In genomic region chrX:69615779-69616519, GRCh38 we compare ENCODE assay signal across 8 cellular contexts. TPM values are rescaled to one million over a fixed set of nuclear protein-coding genes. Genes with fewer than 3 reads are reported as not detected.
A peak's percentile ranks its signal among the peaks of the same experiment; 100 is the strongest.
DNase-seq lines count a peak whose midpoint lies in the region; ATAC-seq lines count a peak whose summit lies in the region.

Gene EDA, plus strand, starts transcription at chrX:69616113.

- CTCF ChIA-PET in naive thymus-derived CD4-positive, alpha-beta T cell (lab: Charles Lee) = no interaction called here

- no peaks in the 10 kb centered on the region for H3K36me3 ChIP-seq in naive thymus-derived CD4-positive, alpha-beta T cell (ENCODE audit: control insufficient read depth in 2 of 3, insufficient read depth in 3 of 3, low read length in 3 of 3)

- H3K36me3 Mint-ChIP-seq in naive thymus-derived CD4-positive, alpha-beta T cell = no peaks in the 10 kb centered on the region

- ATAC-seq in GM18511 (IDR thresholded peaks at IDR 0.05; ENCODE audit: unreplicated experiment) (peak; percentile 68), HG03342 (IDR thresholded peaks at IDR 0.05; ENCODE audit: unreplicated experiment) (peak; percentile 58), GM19455 (IDR thresholded peaks at IDR 0.05; ENCODE audit: unreplicated experiment) (no peak)
- ATAC-seq in naive thymus-derived CD4-positive, alpha-beta T cell = peak; percentile 97

- H3K27me3 ChIP-seq in naive thymus-derived CD4-positive, alpha-beta T cell (ENCODE audit: control insufficient read depth in 2 of 2, insufficient read depth in 2 of 2, low read length in 2 of 2) = no peaks in the 10 kb centered on the region

- POLR2A ChIA-PET in naive thymus-derived CD4-positive, alpha-beta T cell (lab: Charles Lee) = no interaction called here

- DNase-seq in RPMI7951 (ENCODE audit: low read depth) (peak; percentile 78), activated gamma-delta T cell (lab: John Stamatoyannopoulos, UW) (peak; percentile 19), fibroblast of the conjunctiva (ENCODE audit: low read depth) (peak; percentile 58)
- DNase-seq in naive thymus-derived CD4-positive, alpha-beta T cell = peak; percentile 26 to 79 (median 51)
- peak; percentile 43 to 47 for DNase-seq in stimulated activated CD8-positive, alpha-beta memory T cell treated with anti-CD3 and anti-CD28 coated beads, Interleukin-7, amount 100 ng/mL, for 48 hours (ENCODE audit: extremely low read depth in 1 of 2, low read depth in 1 of 2)

- H3K27me3 Mint-ChIP-seq in naive thymus-derived CD4-positive, alpha-beta T cell = peaks cover 0 to 19% (median 0%) of the 10 kb centered on the region in 5 donors

- H3K9me3 ChIP-seq in naive thymus-derived CD4-positive, alpha-beta T cell (ENCODE audit: control insufficient read depth in 2 of 3, low read length in 3 of 3) = no peaks in the 10 kb centered on the region

- H3K9me3 Mint-ChIP-seq in naive thymus-derived CD4-positive, alpha-beta T cell = no peaks in the 10 kb centered on the region

- H3K4me3 ChIP-seq in naive thymus-derived CD4-positive, alpha-beta T cell (ENCODE audit: low read length) = peak within 1 kb of the TSS; percentile 43

- H3K27ac Mint-ChIP-seq in naive thymus-derived CD4-positive, alpha-beta T cell = peak within 1 kb of the TSS in 1 of 9 donors; percentile 67

- peak within 1 kb of the TSS; percentile 14 for H3K27ac ChIP-seq in naive thymus-derived CD4-positive, alpha-beta T cell (ENCODE audit: low read depth, low read length)

- peak within 1 kb of the TSS; percentile 68 to 89 (median 84) for H3K4me3 Mint-ChIP-seq in naive thymus-derived CD4-positive, alpha-beta T cell

- no peaks in the 10 kb centered on the region for H3K4me1 ChIP-seq in naive thymus-derived CD4-positive, alpha-beta T cell (ENCODE audit: control insufficient read depth in 2 of 2, insufficient read depth in 2 of 2, low read length in 2 of 2)

- H3K4me1 Mint-ChIP-seq in naive thymus-derived CD4-positive, alpha-beta T cell = peaks cover 3 to 25% (median 17%) of the 10 kb centered on the region in 7 donors

- intact Hi-C loops in naive thymus-derived CD4-positive, alpha-beta T cell (cut with micrococcal nuclease) = loop anchor here (2.0 to 10.0 kb wide), 6 partner anchors 111 to 679 kb away; partner anchors contain the start of genes NALF2 (in 2 of the 2), IGBP1 (in 1 of the 2), KIF4A (in 1 of the 2) and PJA1 (in 1 of the 2)

RNA-seq across cellular contexts. Expression of gene EDA, which starts in this region (rescaled TPM):
- under 0.01 and 0.10 TPM in 2 replicates for total RNA-seq in RPMI7951 (2014; rRNA removed; shearing (Covaris generic))
- total RNA-seq in naive thymus-derived CD4-positive, alpha-beta T cell = 10 to 100 TPM in 2 of 5 experiments, 1 to 10 TPM in 3; 2.4 to 14.3 (median 3.2) TPM
- polyA plus RNA-seq in naive thymus-derived CD4-positive, alpha-beta T cell = 1 to 10 TPM; 1.1 to 1.4 TPM

Comparison
In these comparisons a context has a peak if more than half of its experiments do, and no peak if none do; other contexts are left out.
1. Peak in DNase-seq in RPMI7951; RNA of the gene not detected or under 1 TPM.
2. DNase-seq: peak in every context shown above with its lines; median percentile 78 in RPMI7951; 58 in fibroblast of the conjunctiva; 51 in naive thymus-derived CD4-positive, alpha-beta T cell; 45 in stimulated activated CD8-positive, alpha-beta memory T cell treated with anti-CD3 and anti-CD28 coated beads, Interleukin-7, amount 100 ng/mL, for 48 hours; 19 in activated gamma-delta T cell.